ENCODE assay signal across 1 cellular context in the genomic region with DNA sequence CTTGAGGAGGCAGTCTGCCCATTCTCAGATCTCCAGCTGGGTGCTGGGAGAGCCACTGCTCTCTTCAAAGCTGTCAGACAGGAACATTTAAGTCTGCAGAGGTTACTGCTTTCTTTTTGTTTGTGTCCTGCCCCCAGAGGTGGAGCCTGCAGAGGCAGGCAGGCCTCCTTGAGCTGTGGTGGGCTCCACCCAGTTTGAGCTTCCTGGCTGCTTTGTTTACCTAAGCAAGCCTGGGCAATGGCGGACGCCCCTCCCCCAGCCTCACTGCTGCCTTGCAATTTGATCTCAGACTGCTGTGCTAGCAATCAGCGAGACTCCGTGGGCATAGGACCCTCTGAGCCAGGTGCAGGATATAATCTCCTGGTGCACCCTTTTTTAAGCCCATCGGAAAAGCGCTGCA.
A peak's percentile ranks its signal among the peaks of the same experiment; 100 is the strongest.
TF ChIP-seq lines count a peak whose summit lies in the region.

No MANE protein-coding gene starts in this region.

TF ChIP-seq in HepG2, 621 proteins besides CTCF, POLR2A, EP300 and RAD21:
- TF ChIP-seq, protein P1, sequence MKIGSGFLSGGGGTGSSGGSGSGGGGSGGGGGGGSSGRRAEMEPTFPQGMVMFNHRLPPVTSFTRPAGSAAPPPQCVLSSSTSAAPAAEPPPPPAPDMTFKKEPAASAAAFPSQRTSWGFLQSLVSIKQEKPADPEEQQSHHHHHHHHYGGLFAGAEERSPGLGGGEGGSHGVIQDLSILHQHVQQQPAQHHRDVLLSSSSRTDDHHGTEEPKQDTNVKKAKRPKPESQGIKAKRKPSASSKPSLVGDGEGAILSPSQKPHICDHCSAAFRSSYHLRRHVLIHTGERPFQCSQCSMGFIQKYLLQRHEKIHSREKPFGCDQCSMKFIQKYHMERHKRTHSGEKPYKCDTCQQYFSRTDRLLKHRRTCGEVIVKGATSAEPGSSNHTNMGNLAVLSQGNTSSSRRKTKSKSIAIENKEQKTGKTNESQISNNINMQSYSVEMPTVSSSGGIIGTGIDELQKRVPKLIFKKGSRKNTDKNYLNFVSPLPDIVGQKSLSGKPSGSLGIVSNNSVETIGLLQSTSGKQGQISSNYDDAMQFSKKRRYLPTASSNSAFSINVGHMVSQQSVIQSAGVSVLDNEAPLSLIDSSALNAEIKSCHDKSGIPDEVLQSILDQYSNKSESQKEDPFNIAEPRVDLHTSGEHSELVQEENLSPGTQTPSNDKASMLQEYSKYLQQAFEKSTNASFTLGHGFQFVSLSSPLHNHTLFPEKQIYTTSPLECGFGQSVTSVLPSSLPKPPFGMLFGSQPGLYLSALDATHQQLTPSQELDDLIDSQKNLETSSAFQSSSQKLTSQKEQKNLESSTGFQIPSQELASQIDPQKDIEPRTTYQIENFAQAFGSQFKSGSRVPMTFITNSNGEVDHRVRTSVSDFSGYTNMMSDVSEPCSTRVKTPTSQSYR (CRISPR knock-in tag; IDR thresholded peaks at IDR 0.05; ENCODE audit: borderline replicate concordance): peak; percentile 33; the same call in 1 of the 2 replicates
